17 cellular contexts compared by ENCODE assay signal in the genomic region with DNA sequence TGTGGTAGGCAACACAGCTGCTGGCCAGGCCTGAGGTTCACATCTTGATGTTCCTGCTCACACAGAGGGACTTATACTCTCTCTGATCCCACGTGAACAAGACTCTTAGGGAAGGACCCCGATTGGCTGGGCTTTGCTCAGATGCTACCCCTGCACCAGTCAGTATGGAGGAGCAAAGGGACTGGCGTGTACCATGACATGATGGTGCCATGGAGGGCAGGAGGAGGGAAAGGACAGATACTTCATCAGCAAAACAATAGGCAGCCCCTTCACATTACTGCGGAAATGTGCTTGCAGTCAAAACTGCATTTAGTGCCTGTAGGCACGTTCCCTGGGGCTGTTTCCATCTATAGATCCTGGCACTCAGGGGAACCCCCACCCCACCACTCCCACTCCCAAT. TPM values are rescaled to one million over a fixed set of nuclear protein-coding genes. Genes with fewer than 3 reads are reported as not detected.
DNase-seq lines count a peak whose midpoint lies in the region; ATAC-seq, FAIRE-seq and TF ChIP-seq lines count a peak whose summit lies in the region.
"Had no signal": no experiment of that assay in that cellular context is flagged by ENCODE, and none has a peak within 500 bp of the region (broad histone marks: within the 10 kb centered on the region; RNA-seq: fewer than 3 reads in every experiment).

No MANE protein-coding gene starts in this region.

- intact Hi-C loops in HepG2 (cut with micrococcal nuclease; ENCODE audit: unreplicated experiment) = loop anchor here (1.0 kb wide), 1 partner anchor 11 kb away; no protein-coding TSS in a partner anchor
- intact Hi-C loops in right lobe of liver (cut with DNase I) = no loop called here

- H3K9me3 ChIP-seq in HepG2 (ENCODE audit: low read length) = no peaks in the 10 kb centered on the region
- H3K9me3 ChIP-seq in right lobe of liver = no peaks in the 10 kb centered on the region
- H3K9me3 ChIP-seq: gastroesophageal sphincter, pancreas had no signal

- H2AFZ ChIP-seq in HepG2 (ENCODE audit: low read length) = no peak overlapping the region

- H3K4me3 ChIP-seq in HepG2 (replicated peaks in 1 of 3; ENCODE audit: insufficient read depth in 1 of 3, low read depth in 2 of 3, low read length in 3 of 3) (no peak overlapping the region), right lobe of liver (no peak overlapping the region)
- H3K4me3 ChIP-seq: gastroesophageal sphincter, pancreas had no signal

- H3K36me3 Mint-ChIP-seq in T-cell = peaks cover 5% of the 10 kb centered on the region
- no peaks in the 10 kb centered on the region for H3K36me3 Mint-ChIP-seq in stimulated activated memory B cell treated with anti-CD40 and anti-IgM and Interleukin-4, amounts not matched to agents 10 μg/mL and 1 μg/mL and 100 μg/mL, for 72 hours
- no peaks in the 10 kb centered on the region for H3K36me3 Mint-ChIP-seq in activated CD8-positive, alpha-beta T cell treated with anti-CD3 and anti-CD28 coated beads, Interleukin-2, amount 10 ng/mL, durations not matched to agents 7 days and 5 days (ENCODE audit: low read depth)

- H4K20me1 ChIP-seq in HepG2 (ENCODE audit: insufficient read depth, low read length) = no peaks in the 10 kb centered on the region

- H3K4me3 Mint-ChIP-seq in T-cell = no peak overlapping the region
- no peak overlapping the region for H3K4me3 Mint-ChIP-seq in stimulated activated memory B cell treated with anti-CD40 and anti-IgM and Interleukin-4, amounts not matched to agents 10 μg/mL and 1 μg/mL and 100 μg/mL, for 72 hours
- no peak overlapping the region for H3K4me3 Mint-ChIP-seq in activated CD8-positive, alpha-beta T cell treated with anti-CD3 and anti-CD28 coated beads, Interleukin-2, amount 10 ng/mL, durations not matched to agents 7 days and 5 days
- H3K4me3 Mint-ChIP-seq: memory B cell had no signal

- TF ChIP-seq POLR2A in HepG2 (IDR thresholded peaks at IDR 0.05; ENCODE audit: insufficient read depth in 1 of 2, low read depth in 2 of 2, low read length in 2 of 2) (no peak), right lobe of liver (IDR thresholded peaks at IDR 0.05) (no peak)

- H3K4me1 ChIP-seq in HepG2 (ENCODE audit: insufficient read depth, low read length) = peaks cover 82% of the 10 kb centered on the region
- H3K4me1 ChIP-seq in right lobe of liver = peaks cover 0 to 10% (median 4%) of the 10 kb centered on the region in 4 donors

- TF ChIP-seq EP300 in HepG2 (IDR thresholded peaks at IDR 0.05; ENCODE audit: low read depth in 2 of 2, low read length in 2 of 2) = no peak
- no peak for TF ChIP-seq EP300 in HepG2 (CRISPR knock-in tag; IDR thresholded peaks at IDR 0.05; ENCODE audit: borderline replicate concordance)

- POLR2A ChIA-PET in HepG2 (lab: Yijun Ruan, JAX) = interaction anchor here (0.6 to 2.2 kb wide), 6 partner anchors 9 to 206 kb away, joined by 3 to 19 read pairs (median 5); partner anchors contain the start of gene ZFP36L2
- POLR2A ChIA-PET in T-cell (lab: Charles Lee) = no interaction called here
- POLR2A ChIA-PET in activated CD8-positive, alpha-beta T cell treated with anti-CD3 and anti-CD28 coated beads, Interleukin-2, amount 10 ng/mL, durations not matched to agents 7 days and 5 days (lab: Charles Lee) = interaction anchor here (0.8 to 0.9 kb wide), 2 partner anchors 9 to 44 kb away, joined by 3 read pairs; no protein-coding TSS in a partner anchor

- WGBS in HepG2 (ENCODE audit: low lambda C conversion rate) = 59% methylated on average over 5 of the region's 5 CpGs
- 52% methylated on average over 3 of the region's 5 CpGs for WGBS in right lobe of liver (ENCODE audit: insufficient coverage, low coverage, low lambda C conversion rate, missing lambda C conversion rate)

- peak overlapping the region; percentile 90 to 95 for H3K27ac Mint-ChIP-seq in T-cell
- no peak overlapping the region for H3K27ac Mint-ChIP-seq in stimulated activated memory B cell treated with anti-CD40 and anti-IgM and Interleukin-4, amounts not matched to agents 10 μg/mL and 1 μg/mL and 100 μg/mL, for 72 hours
- H3K27ac Mint-ChIP-seq in activated CD8-positive, alpha-beta T cell treated with anti-CD3 and anti-CD28 coated beads, Interleukin-2, amount 10 ng/mL, durations not matched to agents 7 days and 5 days = no peak overlapping the region
- H3K27ac Mint-ChIP-seq: memory B cell had no signal

- no peak for DNase-seq in HepG2 (ENCODE audit: low spot score)
- DNase-seq in right lobe of liver = no peak
- DNase-seq in T-cell = no peak
- DNase-seq in epithelial cell of prostate (ENCODE audit: low read depth, low spot score) = no peak
- DNase-seq in NCI-H526 (lab: John Stamatoyannopoulos, UW) = no peak
- no peak for DNase-seq in activated CD8-positive, alpha-beta T cell treated with anti-CD3 and anti-CD28 coated beads, Interleukin-2, amount 10 ng/mL, durations not matched to agents 7 days and 5 days
- DNase-seq: activated gamma-delta T cell, aorta, DMS79, NCI-H1417 treated with DMSO at 0.1 percent for 48 hours, NCI-H524 treated with DMSO at 0.1 percent for 48 hours, pancreas had no signal

- TF ChIP-seq CTCF in HepG2 (CRISPR knock-in tag; IDR thresholded peaks at IDR 0.05) (no peak), right lobe of liver (IDR thresholded peaks at IDR 0.05) (no peak)

- no peak overlapping the region for H3K27ac ChIP-seq in HepG2 (ENCODE audit: extremely low read length, insufficient read depth, low read length)
- no peak overlapping the region for H3K27ac ChIP-seq in right lobe of liver
- H3K27ac ChIP-seq in epithelial cell of prostate = peak overlapping the region; percentile 65
- H3K27ac ChIP-seq: gastroesophageal sphincter, pancreas had no signal

- H3K36me3 ChIP-seq in HepG2 (replicated peaks in 1 of 2; ENCODE audit: control insufficient read depth in 1 of 2, insufficient read depth in 2 of 2, low read length in 2 of 2) (no peaks in the 10 kb centered on the region), right lobe of liver (no peaks in the 10 kb centered on the region)
- H3K36me3 ChIP-seq: gastroesophageal sphincter, pancreas had no signal

- no peak for FAIRE-seq in HepG2 (lab: Jason Lieb, UNC)
- FAIRE-seq: pancreas had no signal

- H3K27me3 Mint-ChIP-seq in T-cell = no peaks in the 10 kb centered on the region
- H3K27me3 Mint-ChIP-seq in stimulated activated memory B cell treated with anti-CD40 and anti-IgM and Interleukin-4, amounts not matched to agents 10 μg/mL and 1 μg/mL and 100 μg/mL, for 72 hours = no peaks in the 10 kb centered on the region
- no peaks in the 10 kb centered on the region for H3K27me3 Mint-ChIP-seq in activated CD8-positive, alpha-beta T cell treated with anti-CD3 and anti-CD28 coated beads, Interleukin-2, amount 10 ng/mL, durations not matched to agents 7 days and 5 days (ENCODE audit: low read depth)
- H3K27me3 Mint-ChIP-seq: memory B cell had no signal

- CTCF ChIA-PET in HepG2 (lab: Yijun Ruan, JAX; ENCODE audit: low intra/inter-chr PET ratio, low total read pairs) (no interaction called here), T-cell (lab: Charles Lee) (no interaction called here)
- CTCF ChIA-PET in activated CD8-positive, alpha-beta T cell treated with anti-CD3 and anti-CD28 coated beads, Interleukin-2, amount 10 ng/mL, durations not matched to agents 7 days and 5 days (lab: Charles Lee) = no interaction called here

- no peak for ATAC-seq in HepG2
- no peak for ATAC-seq in right lobe of liver
- no peak for ATAC-seq in T-cell (replicated peaks in 1 of 4)
- peak; percentile 14 for ATAC-seq in stimulated activated memory B cell treated with anti-CD40 and anti-IgM and Interleukin-4, amounts not matched to agents 10 μg/mL and 1 μg/mL and 100 μg/mL, for 72 hours
- ATAC-seq in GM18907 (IDR thresholded peaks at IDR 0.05; ENCODE audit: unreplicated experiment) = no peak
- no peak for ATAC-seq in activated CD8-positive, alpha-beta T cell treated with anti-CD3 and anti-CD28 coated beads, Interleukin-2, amount 10 ng/mL, durations not matched to agents 7 days and 5 days
- ATAC-seq: gastroesophageal sphincter, right cardiac atrium had no signal

- 0 out of 2 replicates have a peak overlapping the region, but pooled peaks have one; percentile 49 for H3K4me2 ChIP-seq in HepG2 (ENCODE audit: low read depth, low read length)

- H3K4me1 Mint-ChIP-seq in T-cell = peaks cover 67 to 74% (median 72%) of the 10 kb centered on the region in 3 donors
- peaks cover 24% of the 10 kb centered on the region for H3K4me1 Mint-ChIP-seq in stimulated activated memory B cell treated with anti-CD40 and anti-IgM and Interleukin-4, amounts not matched to agents 10 μg/mL and 1 μg/mL and 100 μg/mL, for 72 hours
- peaks cover 43% of the 10 kb centered on the region for H3K4me1 Mint-ChIP-seq in activated CD8-positive, alpha-beta T cell treated with anti-CD3 and anti-CD28 coated beads, Interleukin-2, amount 10 ng/mL, durations not matched to agents 7 days and 5 days (ENCODE audit: low read depth)

- TF ChIP-seq RAD21 in HepG2 (CRISPR knock-in tag; IDR thresholded peaks at IDR 0.05) = no peak

- no TSS peak for BruUV-seq in HepG2 (replicated peaks; lab: Mats Ljungman, UMichigan)

- H3K27me3 ChIP-seq in HepG2 (ENCODE audit: control insufficient read depth in 1 of 2, insufficient read depth in 2 of 2, low read length in 2 of 2) = no peaks in the 10 kb centered on the region
- no peaks in the 10 kb centered on the region for H3K27me3 ChIP-seq in right lobe of liver
- H3K27me3 ChIP-seq: gastroesophageal sphincter, pancreas had no signal

- no peak overlapping the region for H3K9ac ChIP-seq in HepG2 (ENCODE audit: insufficient read depth, low read depth, low read length)

- H3K9me3 Mint-ChIP-seq in T-cell = no peaks in the 10 kb centered on the region
- H3K9me3 Mint-ChIP-seq in stimulated activated memory B cell treated with anti-CD40 and anti-IgM and Interleukin-4, amounts not matched to agents 10 μg/mL and 1 μg/mL and 100 μg/mL, for 72 hours = no peaks in the 10 kb centered on the region
- no peaks in the 10 kb centered on the region for H3K9me3 Mint-ChIP-seq in activated CD8-positive, alpha-beta T cell treated with anti-CD3 and anti-CD28 coated beads, Interleukin-2, amount 10 ng/mL, durations not matched to agents 7 days and 5 days (ENCODE audit: insufficient read depth)
- H3K9me3 Mint-ChIP-seq: memory B cell had no signal

- in situ Hi-C loops in HepG2 (cut with HindIII; ENCODE audit: extremely low pct_ligation_motif_present, low pct_unique_long_range_greater_than_20kb) = no loop called here

- H3K79me2 ChIP-seq in HepG2 (ENCODE audit: insufficient read depth, low read length) = no peaks in the 10 kb centered on the region

RNA-seq across cellular contexts. Expression of gene ZFP36L2, which starts 42.7 kb away (rescaled TPM):
- total RNA-seq in HepG2 (2016; rRNA removed; fragmentation: Illumina TruSeq; extraction: Trizol) = 21.8 and 32.5 TPM in 2 replicates
- total RNA-seq in HepG2 (2016; cell fraction: cytosol; rRNA removed; fragmentation: Illumina TruSeq; extraction: Trizol; ENCODE audit: low read depth) = 10.9 and 11.1 TPM in 2 replicates
- 20.7 and 30.7 TPM in 2 replicates for total RNA-seq in HepG2 (2016; cell fraction: insoluble cytoplasmic fraction; rRNA removed; fragmentation: Illumina TruSeq; extraction: Trizol)
- 45.2 and 45.6 TPM in 2 replicates for total RNA-seq in HepG2 (2016; cell fraction: membrane; rRNA removed; fragmentation: Illumina TruSeq; extraction: Trizol)
- 28.9 and 31.5 TPM in 2 replicates for total RNA-seq in HepG2 (2016; cell fraction: nucleus; rRNA removed; fragmentation: Illumina TruSeq; extraction: Trizol)
- polyA plus RNA-seq in HepG2 (2011; rRNA removed) = 11.2 and 12.5 TPM in 2 replicates
- 6.8 and 9.1 TPM in 2 replicates for polyA plus RNA-seq in HepG2 (2011; cell fraction: cytosol; rRNA removed)
- polyA plus RNA-seq in HepG2 (2011; cell fraction: nucleus; rRNA removed) = 13.5 and 16.7 TPM in 2 replicates
- 52.4 and 60.8 TPM in 2 replicates for polyA plus RNA-seq in HepG2 (2012)
- polyA plus RNA-seq in HepG2 (2016; cell fraction: cytosol; fragmentation: Illumina TruSeq; extraction: Trizol; ENCODE audit: low read depth) = 10.6 and 12.4 TPM in 2 replicates
- 78.1 and 90.4 TPM in 2 replicates for polyA plus RNA-seq in HepG2 (2016; cell fraction: insoluble cytoplasmic fraction; fragmentation: Illumina TruSeq; extraction: Trizol; ENCODE audit: low read depth)
- 44.3 and 47.5 TPM in 2 replicates for polyA plus RNA-seq in HepG2 (2016; cell fraction: membrane; fragmentation: Illumina TruSeq; extraction: Trizol; ENCODE audit: low read depth)
- polyA plus RNA-seq in HepG2 (2016; cell fraction: nucleus; fragmentation: Illumina TruSeq; extraction: Trizol; ENCODE audit: insufficient read depth, low read depth) = 95.3 and 99.0 TPM in 2 replicates
- polyA minus RNA-seq in HepG2 (2011; rRNA and poly(A)+ RNA removed; ENCODE audit: low replicate concordance) = 3.9 and 12.4 TPM in 2 replicates
- 25.5 and 27.1 TPM in 2 replicates for polyA minus RNA-seq in HepG2 (2011; cell fraction: cytosol; rRNA and poly(A)+ RNA removed)
- polyA minus RNA-seq in HepG2 (2011; cell fraction: nucleus; rRNA and poly(A)+ RNA removed) = 10.1 and 12.1 TPM in 2 replicates
- total RNA-seq in right lobe of liver = 10 to 100 TPM; 20.8 to 50.0 (median 33.6) TPM
- total RNA-seq in T-cell = 100 to 1,000 TPM; 329 to 974 (median 377) TPM
- 100 to 1,000 TPM; 166 TPM for total RNA-seq in activated CD8-positive, alpha-beta T cell treated with anti-CD3 and anti-CD28 coated beads, Interleukin-2, amount 10 ng/mL, durations not matched to agents 7 days and 5 days

Comparison
In these comparisons a context has a peak if more than half of its experiments do, and no peak if none do; other contexts are left out.
1. H3K27ac Mint-ChIP-seq: peak in T-cell (2 of 2); none in stimulated activated memory B cell treated with anti-CD40 and anti-IgM and Interleukin-4, amounts not matched to agents 10 μg/mL and 1 μg/mL and 100 μg/mL, for 72 hours (single experiment) and activated CD8-positive, alpha-beta T cell treated with anti-CD3 and anti-CD28 coated beads, Interleukin-2, amount 10 ng/mL, durations not matched to agents 7 days and 5 days (single experiment).
2. POLR2A ChIA-PET loops: an anchor here in HepG2 (0.6 to 2.2 kb wide) and activated CD8-positive, alpha-beta T cell treated with anti-CD3 and anti-CD28 coated beads, Interleukin-2, amount 10 ng/mL, durations not matched to agents 7 days and 5 days (0.8 to 0.9 kb wide); none called in T-cell.